In the genomic region with DNA sequence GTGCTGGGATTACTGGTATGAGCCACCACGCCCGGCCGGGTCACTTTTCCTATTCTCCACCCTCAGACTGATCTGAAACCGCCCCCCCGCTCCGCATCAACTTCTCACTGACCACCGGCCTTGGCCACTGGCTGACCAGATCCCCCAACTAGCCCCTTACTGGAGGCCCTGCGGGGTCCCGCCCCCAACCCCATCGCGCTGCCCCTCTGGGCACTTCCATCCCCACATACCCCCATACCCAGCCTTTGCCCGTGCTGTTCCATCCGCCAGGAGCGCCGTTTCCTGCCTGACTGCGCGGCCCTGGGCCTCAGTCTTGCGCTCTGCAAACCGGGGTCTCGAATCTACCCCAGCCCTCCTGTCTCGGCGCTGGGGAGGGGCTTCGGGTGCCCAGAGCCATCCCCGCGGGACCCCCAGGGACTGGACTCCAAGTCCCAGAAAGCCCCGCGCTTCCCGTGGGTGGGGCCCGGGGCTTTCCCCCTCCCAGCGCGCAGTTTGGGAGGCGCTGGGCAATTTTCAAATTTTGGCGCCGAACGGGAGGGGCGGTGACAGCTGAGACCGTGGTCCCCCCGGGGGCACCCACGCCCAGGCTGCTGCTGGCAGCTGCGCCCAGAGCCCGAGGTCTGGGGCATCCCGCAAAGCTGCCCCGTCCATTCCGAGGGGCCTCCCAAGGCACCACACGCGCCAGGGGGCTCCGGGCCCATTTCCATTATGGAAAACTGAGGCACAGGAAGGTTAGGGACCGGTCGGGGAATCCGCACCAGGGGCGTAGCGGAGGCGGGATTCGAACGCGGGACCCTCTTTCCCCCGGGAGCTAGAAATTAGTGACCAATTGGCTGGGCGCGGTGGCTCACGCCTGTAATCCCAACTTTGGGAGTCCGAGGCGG, we compare ENCODE assay signal across 9 cellular contexts. TPM values are rescaled to one million over a fixed set of nuclear protein-coding genes. Genes with fewer than 3 reads are reported as not detected.
A peak's percentile ranks its signal among the peaks of the same experiment; 100 is the strongest.
DNase-seq lines count a peak whose midpoint lies in the region; ATAC-seq and TF ChIP-seq lines count a peak whose summit lies in the region.
"Had no signal": no experiment of that assay in that cellular context is flagged by ENCODE, and none has a peak within 500 bp of the region (broad histone marks: within the 10 kb centered on the region; RNA-seq: fewer than 3 reads in every experiment).

No MANE protein-coding gene starts in this region.

- H3K9me3 Mint-ChIP-seq in activated CD8-positive, alpha-beta T cell treated with anti-CD3 and anti-CD28 coated beads for 36 hours, result no peaks in the 10 kb centered on the region

- 6% methylated on average over 45 of the region's 62 CpGs for WGBS in suprapubic skin

- intact Hi-C loops in activated CD8-positive, alpha-beta T cell treated with anti-CD3 and anti-CD28 coated beads for 36 hours (cut with micrococcal nuclease), result no loop called here

- TF ChIP-seq POLR2A in suprapubic skin (IDR thresholded peaks at IDR 0.05), result no peak

- POLR2A ChIA-PET in activated CD8-positive, alpha-beta T cell treated with anti-CD3 and anti-CD28 coated beads for 36 hours (lab: Charles Lee), result interaction anchor here (0.9 to 4.4 kb wide), 5 partner anchors 14 to 137 kb away, joined by 3 to 26 read pairs (median 4); a partner anchor contains a TSS

- H3K4me1 Mint-ChIP-seq in activated CD8-positive, alpha-beta T cell treated with anti-CD3 and anti-CD28 coated beads for 36 hours (ENCODE audit: low read depth), result peaks cover 14% of the 10 kb centered on the region

- peak overlapping the region; percentile 86 for H3K4me3 Mint-ChIP-seq in activated CD8-positive, alpha-beta T cell treated with anti-CD3 and anti-CD28 coated beads for 36 hours

- H3K27ac ChIP-seq in muscle layer of duodenum (ENCODE audit: low read length) (no peak overlapping the region), suprapubic skin (no peak overlapping the region)

- peak; percentile 66 for DNase-seq in NCI-H1436 (lab: John Stamatoyannopoulos, UW)
- no peak for DNase-seq in NCI-H1436 treated with DMSO at 0.1 percent for 48 hours (lab: John Stamatoyannopoulos, UW)
- peak; percentile 92 for DNase-seq in LHCN-M2 (ENCODE audit: low read depth)
- DNase-seq in activated CD8-positive, alpha-beta T cell treated with anti-CD3 and anti-CD28 coated beads for 36 hours, result peak; percentile 80
- peak; percentile 68 for DNase-seq in epithelial cell of esophagus (ENCODE audit: low read depth)
- DNase-seq in suprapubic skin (ENCODE audit: low spot score in 2 of 2), result no peak
- DNase-seq: DND-41 had no signal

- H3K36me3 ChIP-seq in muscle layer of duodenum (ENCODE audit: control insufficient read depth in 1 of 2, insufficient read depth in 2 of 2, low read length in 2 of 2) (no peaks in the 10 kb centered on the region), suprapubic skin (no peaks in the 10 kb centered on the region)

- H3K27ac Mint-ChIP-seq in activated CD8-positive, alpha-beta T cell treated with anti-CD3 and anti-CD28 coated beads for 36 hours, result peak overlapping the region; percentile 80

- no peak for TF ChIP-seq EP300 in suprapubic skin (IDR thresholded peaks at IDR 0.05)

- H3K4me1 ChIP-seq in muscle layer of duodenum (ENCODE audit: control insufficient read depth in 1 of 2, insufficient read depth in 2 of 2, low read length in 2 of 2), result peaks cover 0 to 21% of the 10 kb centered on the region in 2 donors
- H3K4me1 ChIP-seq in suprapubic skin, result peaks cover 21% of the 10 kb centered on the region

- peaks cover 4% of the 10 kb centered on the region for H3K36me3 Mint-ChIP-seq in activated CD8-positive, alpha-beta T cell treated with anti-CD3 and anti-CD28 coated beads for 36 hours (ENCODE audit: low read depth)

- H3K4me3 ChIP-seq in epithelial cell of esophagus (ENCODE audit: low read length) (peak overlapping the region; percentile 48), muscle layer of duodenum (ENCODE audit: low read depth in 1 of 2, low read length in 2 of 2) (peak overlapping the region; percentile 66 to 74), suprapubic skin (peak overlapping the region; percentile 56)

- CTCF ChIA-PET in activated CD8-positive, alpha-beta T cell treated with anti-CD3 and anti-CD28 coated beads for 36 hours (lab: Charles Lee), result interaction anchor here (0.9 to 2.2 kb wide), 8 partner anchors 12 to 159 kb away, joined by 3 to 7 read pairs (median 5); a partner anchor contains a TSS

- TF ChIP-seq CTCF in activated CD8-positive, alpha-beta T cell treated with anti-CD3 and anti-CD28 coated beads for 36 hours (IDR thresholded peaks at IDR 0.05), result peak; percentile 18
- TF ChIP-seq CTCF in epithelial cell of esophagus (IDR thresholded peaks at IDR 0.05; ENCODE audit: insufficient read depth, low read depth, low read length, missing control alignments) (peak; percentile 39), suprapubic skin (IDR thresholded peaks at IDR 0.05) (no peak)

- H3K27me3 ChIP-seq in muscle layer of duodenum (ENCODE audit: low read depth, low read length) (no peaks in the 10 kb centered on the region), suprapubic skin (no peaks in the 10 kb centered on the region)

- ATAC-seq in activated CD8-positive, alpha-beta T cell treated with anti-CD3 and anti-CD28 coated beads for 36 hours, result peak; percentile 77
- no peak for ATAC-seq in GM21447 (IDR thresholded peaks at IDR 0.05; ENCODE audit: unreplicated experiment)

- H3K9me3 ChIP-seq in muscle layer of duodenum (ENCODE audit: control insufficient read depth in 1 of 2, low read length in 2 of 2), result no peaks in the 10 kb centered on the region
- H3K9me3 ChIP-seq in suprapubic skin, result no peaks in the 10 kb centered on the region

- H3K27me3 Mint-ChIP-seq in activated CD8-positive, alpha-beta T cell treated with anti-CD3 and anti-CD28 coated beads for 36 hours, result no peaks in the 10 kb centered on the region

RNA-seq across cellular contexts. Expression of a gene that starts 5.2 kb away (rescaled TPM):
- total RNA-seq in LHCN-M2 (2014; rRNA removed) (261 TPM in 2 replicates), suprapubic skin (10 to 100 TPM; 17.1 to 26.8 (median 24.7) TPM)
- 93.5 TPM for polyA plus RNA-seq in LHCN-M2 (2012)
- 10 to 100 TPM; 90.9 to 96.3 TPM for total RNA-seq in activated CD8-positive, alpha-beta T cell treated with anti-CD3 and anti-CD28 coated beads for 36 hours

RNA-seq across cellular contexts. Expression of a gene that starts 13.9 kb away (rescaled TPM):
- total RNA-seq in LHCN-M2 (2014; rRNA removed), result 42.6 and 49.8 TPM in 2 replicates
- polyA plus RNA-seq in LHCN-M2 (2012), result 134 TPM
- 100 to 1,000 TPM in 1 of 2 experiments, 10 to 100 TPM in 1; 98.3 to 102 TPM for total RNA-seq in activated CD8-positive, alpha-beta T cell treated with anti-CD3 and anti-CD28 coated beads for 36 hours
- 100 to 1,000 TPM in 1 of 4 donors, 10 to 100 TPM in 3; 52.5 to 134 (median 68.7) TPM for total RNA-seq in suprapubic skin

RNA-seq across cellular contexts. Expression of a gene that starts 34.6 kb away (rescaled TPM):
- total RNA-seq in LHCN-M2 (2014; rRNA removed) (47.1 and 52.9 TPM in 2 replicates), suprapubic skin (10 to 100 TPM; 22.1 to 48.6 (median 46.6) TPM)
- 103 TPM for polyA plus RNA-seq in LHCN-M2 (2012)
- 100 to 1,000 TPM; 113 to 121 TPM for total RNA-seq in activated CD8-positive, alpha-beta T cell treated with anti-CD3 and anti-CD28 coated beads for 36 hours

Comparison
In these comparisons a context has a peak if more than half of its experiments do, and no peak if none do; other contexts are left out.
1. DNase-seq: peak in NCI-H1436 (single experiment), LHCN-M2 (single experiment), activated CD8-positive, alpha-beta T cell treated with anti-CD3 and anti-CD28 coated beads for 36 hours (single experiment) and epithelial cell of esophagus (single experiment); none in NCI-H1436 treated with DMSO at 0.1 percent for 48 hours (single experiment) and suprapubic skin (0 of 2).
2. CTCF ChIP-seq: peak in activated CD8-positive, alpha-beta T cell treated with anti-CD3 and anti-CD28 coated beads for 36 hours (single experiment) and epithelial cell of esophagus (single experiment); none in suprapubic skin (0 of 2).
3. Peak in every context shown above with its lines, with median percentiles within 50 percentile points of each other: H3K4me3 ChIP-seq.